Comparison of ENCODE assay signal across 18 cellular contexts in the genomic region with DNA sequence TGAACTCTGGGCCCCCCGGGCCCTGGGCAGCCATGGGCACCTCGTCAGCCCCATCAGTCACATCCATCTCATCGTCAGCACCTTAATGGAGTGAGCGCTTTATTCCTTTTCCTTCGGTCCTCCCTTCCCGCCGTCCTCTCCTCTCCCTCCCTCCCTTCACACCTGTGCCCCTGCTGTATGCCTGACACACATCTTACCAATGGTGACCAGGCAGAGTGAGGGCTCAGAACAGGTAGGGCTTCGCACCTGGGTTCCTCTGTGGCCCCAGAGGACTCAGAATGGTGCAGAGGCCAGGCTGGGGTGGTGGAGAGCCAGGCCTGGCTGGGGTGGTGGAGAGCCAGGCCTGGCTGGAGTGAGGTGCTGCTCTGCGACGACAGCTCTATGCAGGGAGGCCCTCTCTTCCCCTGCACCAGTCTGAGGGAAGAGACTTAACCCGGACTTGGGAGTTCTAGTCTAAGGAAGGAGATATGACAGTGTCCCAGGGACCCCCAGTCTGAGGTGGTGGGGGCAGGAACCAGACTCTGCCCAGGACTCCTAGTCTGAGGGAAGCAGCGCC. TPM values are rescaled to one million over a fixed set of nuclear protein-coding genes. Genes with fewer than 3 reads are reported as not detected.
DNase-seq lines count a peak whose midpoint lies in the region; ATAC-seq, FAIRE-seq and TF ChIP-seq lines count a peak whose summit lies in the region.
"Had no signal": no experiment of that assay in that cellular context is flagged by ENCODE, and none has a peak within 500 bp of the region (broad histone marks: within the 10 kb centered on the region; RNA-seq: fewer than 3 reads in every experiment).

No MANE protein-coding gene starts in this region.

- no peak for TF ChIP-seq CTCF in Panc1 (IDR thresholded peaks at IDR 0.05)

- no peaks in the 10 kb centered on the region for H3K27me3 Mint-ChIP-seq in activated CD8-positive, alpha-beta memory T cell treated with anti-CD3 and anti-CD28 coated beads, Interleukin-2, amount 10 ng/mL, durations not matched to agents 7 days and 5 days
- H3K27me3 Mint-ChIP-seq: CD4-positive, alpha-beta T cell had no signal

- peaks cover 28% of the 10 kb centered on the region for H3K36me3 Mint-ChIP-seq in activated CD8-positive, alpha-beta memory T cell treated with anti-CD3 and anti-CD28 coated beads, Interleukin-2, amount 10 ng/mL, durations not matched to agents 7 days and 5 days

- FAIRE-seq in GM12892 (lab: Jason Lieb, UNC): no peak

- intact Hi-C loops in Panc1 (cut with micrococcal nuclease; ENCODE audit: unreplicated experiment): no loop called here

- no peaks in the 10 kb centered on the region for H3K9me3 Mint-ChIP-seq in activated CD8-positive, alpha-beta memory T cell treated with anti-CD3 and anti-CD28 coated beads, Interleukin-2, amount 10 ng/mL, durations not matched to agents 7 days and 5 days (ENCODE audit: low read depth)
- H3K9me3 Mint-ChIP-seq: CD4-positive, alpha-beta T cell had no signal

- no peak for DNase-seq in activated CD8-positive, alpha-beta memory T cell treated with anti-CD3 and anti-CD28 coated beads, Interleukin-2, amount 10 ng/mL, durations not matched to agents 7 days and 5 days
- no peak for DNase-seq in activated CD8-positive, alpha-beta memory T cell treated with anti-CD3 and anti-CD28 coated beads, Interleukin-2, amount 50 U/mL, for 4 hours
- no peak for DNase-seq in GM12892 (ENCODE audit: insufficient read length)
- DNase-seq in Panc1 (ENCODE audit: low read depth, low spot score): no peak
- DNase-seq in activated T-cell treated with anti-CD3 and anti-CD28 coated beads, Interleukin-2, amount 50 U/mL, for 48 hours: no peak
- no peak for DNase-seq in midbrain (lab: John Stamatoyannopoulos, UW)
- DNase-seq in NCI-H1694 treated with DMSO at 0.1 percent for 48 hours (lab: John Stamatoyannopoulos, UW): no peak
- DNase-seq: BE2C; CD4-positive, alpha-beta T cell; GM23248; NCI-H1436 treated with DMSO at 0.1 percent for 48 hours; NCI-H2081; NCI-H774; SHP77 treated with DMSO at 0.1 percent for 48 hours had no signal

- H3K27ac ChIP-seq in Panc1 (ENCODE audit: low read length): no peak overlapping the region
- H3K27ac ChIP-seq: 22Rv1, GM23248, HL-60 had no signal

- no peak overlapping the region for H3K4me3 ChIP-seq in Panc1 (ENCODE audit: low read depth in 2 of 2, low read length in 2 of 2)
- H3K4me3 ChIP-seq: GM23248 had no signal

- peaks cover 26% of the 10 kb centered on the region for H3K4me1 Mint-ChIP-seq in activated CD8-positive, alpha-beta memory T cell treated with anti-CD3 and anti-CD28 coated beads, Interleukin-2, amount 10 ng/mL, durations not matched to agents 7 days and 5 days

- H3K4me1 ChIP-seq in Panc1 (ENCODE audit: control insufficient read depth, insufficient read depth, low read length): no peaks in the 10 kb centered on the region

- in situ Hi-C loops in Panc1 (cut with HindIII; ENCODE audit: low pct_unique_long_range_greater_than_20kb, low sequenced_read_pairs): no loop called here

- no peaks in the 10 kb centered on the region for H3K36me3 ChIP-seq in Panc1 (ENCODE audit: control insufficient read depth, insufficient read depth, low read length)

- CTCF ChIA-PET in activated CD8-positive, alpha-beta memory T cell treated with anti-CD3 and anti-CD28 coated beads, Interleukin-2, amount 10 ng/mL, durations not matched to agents 7 days and 5 days (lab: Charles Lee): interaction anchor here (1.1 to 2.9 kb wide), 3 partner anchors 12 to 171 kb away, joined by 3 to 12 read pairs (median 5); a partner anchor contains a TSS
- CTCF ChIA-PET in Panc1 (lab: Charles Lee): no interaction called here

- peak; percentile 17; the same call in 1 of the 2 replicates for TF ChIP-seq POLR2A in GM12892 (IDR thresholded peaks at IDR 0.05; ENCODE audit: low read depth, low read length)

- no peaks in the 10 kb centered on the region for H3K27me3 ChIP-seq in Panc1 (ENCODE audit: control insufficient read depth, insufficient read depth, low read length)
- H3K27me3 ChIP-seq: BE2C had no signal

- no peak for ATAC-seq in activated CD8-positive, alpha-beta memory T cell treated with anti-CD3 and anti-CD28 coated beads, Interleukin-2, amount 10 ng/mL, durations not matched to agents 7 days and 5 days
- ATAC-seq in Panc1: 0 out of 2 replicates have a peak, but pooled peaks have one; percentile 23
- ATAC-seq in esophagus mucosa: peak; percentile 2

- peak overlapping the region; percentile 36 for H3K27ac Mint-ChIP-seq in activated CD8-positive, alpha-beta memory T cell treated with anti-CD3 and anti-CD28 coated beads, Interleukin-2, amount 10 ng/mL, durations not matched to agents 7 days and 5 days

- no peaks in the 10 kb centered on the region for H3K9me3 ChIP-seq in Panc1 (ENCODE audit: control insufficient read depth, insufficient read depth, low read depth, low read length)
- H3K9me3 ChIP-seq: BE2C had no signal

- no peak overlapping the region for H3K4me3 Mint-ChIP-seq in activated CD8-positive, alpha-beta memory T cell treated with anti-CD3 and anti-CD28 coated beads, Interleukin-2, amount 10 ng/mL, durations not matched to agents 7 days and 5 days
- H3K4me3 Mint-ChIP-seq: CD4-positive, alpha-beta T cell had no signal

- POLR2A ChIA-PET in Panc1 (lab: Charles Lee): no interaction called here

- no TSS peak for BruUV-seq in Panc1 (replicated peaks; lab: Mats Ljungman, UMichigan)

RNA-seq across cellular contexts. Expression of a gene that starts 11.6 kb away (rescaled TPM):
- total RNA-seq in activated CD8-positive, alpha-beta memory T cell treated with anti-CD3 and anti-CD28 coated beads, Interleukin-2, amount 10 ng/mL, durations not matched to agents 7 days and 5 days: 10 to 100 TPM; 62.8 to 63.0 TPM
- 16.9 TPM for polyA plus RNA-seq in GM12892 (2012; ENCODE audit: missing spikeins)
- 17.6 TPM for total RNA-seq in Panc1 (2021; ENCODE audit: unreplicated experiment)
- 11.7 TPM for polyA plus RNA-seq in Panc1 (2012; ENCODE audit: insufficient read length)
- total RNA-seq in esophagus mucosa: 23.1 TPM

RNA-seq across cellular contexts. Expression of a gene that starts 44.8 kb away (rescaled TPM):
- not detected for total RNA-seq in activated CD8-positive, alpha-beta memory T cell treated with anti-CD3 and anti-CD28 coated beads, Interleukin-2, amount 10 ng/mL, durations not matched to agents 7 days and 5 days
- polyA plus RNA-seq in GM12892 (2012; ENCODE audit: missing spikeins): not detected
- total RNA-seq in Panc1 (2021; ENCODE audit: unreplicated experiment): not detected
- not detected for polyA plus RNA-seq in Panc1 (2012; ENCODE audit: insufficient read length)
- not detected for total RNA-seq in esophagus mucosa
- total RNA-seq: CD4-positive, alpha-beta T cell; GM23248; NCI-H460 had no signal
- polyA plus RNA-seq: GM23248 had no signal
